ENCODE assay signal across 8 cellular contexts in genomic region chr10:6401562-6402348, GRCh38.
DNase-seq lines count a peak whose midpoint lies in the region; TF ChIP-seq lines count a peak whose summit lies in the region.

No MANE protein-coding gene starts in this region.

- H3K4me2 ChIP-seq in BLaER1: peak overlapping the region; percentile 64

- H3K9me3 ChIP-seq in BLaER1: no peaks in the 10 kb centered on the region

- H3K4me3 ChIP-seq in BLaER1: no peak overlapping the region
- H3K4me3 ChIP-seq in epithelial cell of esophagus (ENCODE audit: low read length): peak overlapping the region; percentile 35

- H4K20me1 ChIP-seq in BLaER1: no peaks in the 10 kb centered on the region

- H3K9ac ChIP-seq in BLaER1: no peak overlapping the region

- H3K4me1 ChIP-seq in BLaER1: peaks cover 29% of the 10 kb centered on the region

- H3K27ac ChIP-seq in BLaER1: no peak overlapping the region

- H3K36me3 ChIP-seq in BLaER1: no peaks in the 10 kb centered on the region

- peaks cover 12% of the 10 kb centered on the region; the same call in 1 of the 2 replicates for H3K27me3 ChIP-seq in BLaER1

- peak; percentile 81 for TF ChIP-seq CTCF in epithelial cell of esophagus (IDR thresholded peaks at IDR 0.05; ENCODE audit: insufficient read depth, low read depth, low read length, missing control alignments)

- DNase-seq in GM19238 (ENCODE audit: insufficient read length, low spot score) (peak; percentile 63), HK-2 (ENCODE audit: unreplicated experiment) (peak; percentile 68), NCI-H774 (lab: John Stamatoyannopoulos, UW) (peak; percentile 85), epithelial cell of esophagus (ENCODE audit: low read depth) (peak; percentile 91), midbrain (lab: John Stamatoyannopoulos, UW) (peak; percentile 89)
- DNase-seq in activated CD8-positive, alpha-beta memory T cell treated with anti-CD3 and anti-CD28 coated beads, Interleukin-2, amount 50 U/mL, for 4 hours: peak; percentile 55
- peak; percentile 15 to 73 (median 46) for DNase-seq in stimulated activated naive CD4-positive, alpha-beta T cell (lab: John Stamatoyannopoulos, UW)
